Comparison of ENCODE assay signal across 26 cellular contexts in genomic region chr10:51343391-51343790, GRCh38.
DNase-seq lines count a peak whose midpoint lies in the region; ATAC-seq, FAIRE-seq and TF ChIP-seq lines count a peak whose summit lies in the region.
"Had no signal": no experiment of that assay in that cellular context is flagged by ENCODE, and none has a peak within 500 bp of the region (broad histone marks: within the 10 kb centered on the region; RNA-seq: fewer than 3 reads in every experiment).

No MANE protein-coding gene starts in this region.

- no peak for DNase-seq in natural killer cell
- no peak for DNase-seq in natural killer cell treated with Interleukin-12 subunit alpha and Interleukin-12 subunit beta and Interleukin-15 and Interleukin-18, amount 100 ng/mL, for 72 hours (ENCODE audit: low spot score)
- DNase-seq in kidney: no peak
- DNase-seq in islet precursor cell: no peak
- DNase-seq in activated naive CD4-positive, alpha-beta T cell treated with anti-CD3 and anti-CD28 coated beads, Interleukin-2, amount 50 U/mL, for 16 hours: no peak
- DNase-seq: ACHN; AML-193; BE2C; CD4-positive, alpha-beta T cell; CD8-positive, alpha-beta memory T cell; DMS 273 treated with DMSO at 0.1 percent for 48 hours; DMS79; EL; GF-D8; GOT3; HFFc6 had no signal

- intact Hi-C loops in natural killer cell (cut with micrococcal nuclease) (no loop called here), kidney (cut with DNase I) (no loop called here)

- no peaks in the 10 kb centered on the region for H3K36me3 ChIP-seq in kidney (ENCODE audit: control insufficient read depth in 1 of 2, insufficient read depth in 2 of 2, low read length in 2 of 2)
- H3K36me3 ChIP-seq: BE2C; BLaER1 treated with 17β-estradiol and CSF1 and Interleukin-3, amounts not matched to agents 10 nM and 100 nM; HAP-1 had no signal

- H3K36me3 Mint-ChIP-seq in natural killer cell: peaks cover 14% of the 10 kb centered on the region
- H3K36me3 Mint-ChIP-seq in natural killer cell treated with Interleukin-12 subunit alpha and Interleukin-12 subunit beta and Interleukin-15 and Interleukin-18, amount 100 ng/mL, for 72 hours: peaks cover 9% of the 10 kb centered on the region
- H3K36me3 Mint-ChIP-seq: CD14-positive monocyte; CD8-positive, alpha-beta memory T cell had no signal

- H3K9ac ChIP-seq in kidney (ENCODE audit: low read length in 2 of 2): no peak overlapping the region
- H3K9ac ChIP-seq: BLaER1 treated with 17β-estradiol and CSF1 and Interleukin-3, amounts not matched to agents 10 nM and 100 nM had no signal

- H3K27me3 Mint-ChIP-seq in natural killer cell (ENCODE audit: low read depth in 2 of 2): no peaks in the 10 kb centered on the region
- no peaks in the 10 kb centered on the region for H3K27me3 Mint-ChIP-seq in natural killer cell treated with Interleukin-12 subunit alpha and Interleukin-12 subunit beta and Interleukin-15 and Interleukin-18, amount 100 ng/mL, for 72 hours
- H3K27me3 Mint-ChIP-seq: CD4-positive, alpha-beta T cell; CD8-positive, alpha-beta memory T cell had no signal

- no peak overlapping the region for H3K4me3 Mint-ChIP-seq in natural killer cell
- H3K4me3 Mint-ChIP-seq in natural killer cell treated with Interleukin-12 subunit alpha and Interleukin-12 subunit beta and Interleukin-15 and Interleukin-18, amount 100 ng/mL, for 72 hours: no peak overlapping the region
- H3K4me3 Mint-ChIP-seq: CD14-positive monocyte; CD4-positive, alpha-beta T cell; CD8-positive, alpha-beta memory T cell; HFFc6 had no signal

- no peaks in the 10 kb centered on the region for H3K4me1 ChIP-seq in kidney (ENCODE audit: control insufficient read depth in 1 of 2, insufficient read depth in 1 of 2, low read depth in 1 of 2, low read length in 2 of 2)
- H3K4me1 ChIP-seq: A549, BE2C, HAP-1 had no signal

- peaks cover 2 to 5% of the 10 kb centered on the region in 2 donors for H3K9me3 Mint-ChIP-seq in natural killer cell
- peaks cover 6% of the 10 kb centered on the region for H3K9me3 Mint-ChIP-seq in natural killer cell treated with Interleukin-12 subunit alpha and Interleukin-12 subunit beta and Interleukin-15 and Interleukin-18, amount 100 ng/mL, for 72 hours
- H3K9me3 Mint-ChIP-seq: HFFc6 had no signal

- peaks cover 34 to 35% of the 10 kb centered on the region in 2 donors for H3K4me1 Mint-ChIP-seq in natural killer cell
- peaks cover 22 to 25% of the 10 kb centered on the region in 2 donors for H3K4me1 Mint-ChIP-seq in natural killer cell treated with Interleukin-12 subunit alpha and Interleukin-12 subunit beta and Interleukin-15 and Interleukin-18, amount 100 ng/mL, for 72 hours (ENCODE audit: low read depth in 2 of 2)
- H3K4me1 Mint-ChIP-seq: CD14-positive monocyte had no signal

- no peak for ATAC-seq in natural killer cell
- ATAC-seq in natural killer cell treated with Interleukin-12 subunit alpha and Interleukin-12 subunit beta and Interleukin-15 and Interleukin-18, amount 100 ng/mL, for 72 hours: no peak
- ATAC-seq: A549 had no signal

- peak overlapping the region; percentile 89 to 95 for H3K27ac Mint-ChIP-seq in natural killer cell
- no peak overlapping the region for H3K27ac Mint-ChIP-seq in natural killer cell treated with Interleukin-12 subunit alpha and Interleukin-12 subunit beta and Interleukin-15 and Interleukin-18, amount 100 ng/mL, for 72 hours
- H3K27ac Mint-ChIP-seq: CD14-positive monocyte; CD4-positive, alpha-beta T cell; HFFc6 had no signal

- no peaks in the 10 kb centered on the region for H3K9me3 ChIP-seq in kidney (ENCODE audit: control insufficient read depth in 1 of 2, low read length in 2 of 2)
- H3K9me3 ChIP-seq: A549; BE2C; BLaER1 treated with 17β-estradiol and CSF1 and Interleukin-3, amounts not matched to agents 10 nM and 100 nM; HAP-1 had no signal

- H3K27ac ChIP-seq in kidney (ENCODE audit: low read depth in 2 of 2, low read length in 2 of 2): no peak overlapping the region
- H3K27ac ChIP-seq: 22Rv1, A549 had no signal

- no peak overlapping the region for H3K4me3 ChIP-seq in kidney (ENCODE audit: low read length in 2 of 2)
- H3K4me3 ChIP-seq: A549; BLaER1 treated with 17β-estradiol and CSF1 and Interleukin-3, amounts not matched to agents 10 nM and 100 nM; HAP-1 had no signal

- peak; percentile 31 for FAIRE-seq in endometrium (lab: Jason Lieb, UNC)
- FAIRE-seq in kidney (lab: Jason Lieb, UNC): peak; percentile 25
- FAIRE-seq: A549, D721Med, GM12891, GM18507, H54 had no signal

- no peak for TF ChIP-seq CTCF in natural killer cell (IDR thresholded peaks at IDR 0.05)
- TF ChIP-seq CTCF in kidney (IDR thresholded peaks at IDR 0.05; ENCODE audit: borderline replicate concordance, extremely low read depth, insufficient read depth): no peak

Comparison
In these comparisons a context has a peak if more than half of its experiments do, and no peak if none do; other contexts are left out.
1. H3K27ac Mint-ChIP-seq: peak in natural killer cell (2 of 2); none in natural killer cell treated with Interleukin-12 subunit alpha and Interleukin-12 subunit beta and Interleukin-15 and Interleukin-18, amount 100 ng/mL, for 72 hours (0 of 2).